9 cellular contexts compared by ENCODE assay signal in the genomic region with DNA sequence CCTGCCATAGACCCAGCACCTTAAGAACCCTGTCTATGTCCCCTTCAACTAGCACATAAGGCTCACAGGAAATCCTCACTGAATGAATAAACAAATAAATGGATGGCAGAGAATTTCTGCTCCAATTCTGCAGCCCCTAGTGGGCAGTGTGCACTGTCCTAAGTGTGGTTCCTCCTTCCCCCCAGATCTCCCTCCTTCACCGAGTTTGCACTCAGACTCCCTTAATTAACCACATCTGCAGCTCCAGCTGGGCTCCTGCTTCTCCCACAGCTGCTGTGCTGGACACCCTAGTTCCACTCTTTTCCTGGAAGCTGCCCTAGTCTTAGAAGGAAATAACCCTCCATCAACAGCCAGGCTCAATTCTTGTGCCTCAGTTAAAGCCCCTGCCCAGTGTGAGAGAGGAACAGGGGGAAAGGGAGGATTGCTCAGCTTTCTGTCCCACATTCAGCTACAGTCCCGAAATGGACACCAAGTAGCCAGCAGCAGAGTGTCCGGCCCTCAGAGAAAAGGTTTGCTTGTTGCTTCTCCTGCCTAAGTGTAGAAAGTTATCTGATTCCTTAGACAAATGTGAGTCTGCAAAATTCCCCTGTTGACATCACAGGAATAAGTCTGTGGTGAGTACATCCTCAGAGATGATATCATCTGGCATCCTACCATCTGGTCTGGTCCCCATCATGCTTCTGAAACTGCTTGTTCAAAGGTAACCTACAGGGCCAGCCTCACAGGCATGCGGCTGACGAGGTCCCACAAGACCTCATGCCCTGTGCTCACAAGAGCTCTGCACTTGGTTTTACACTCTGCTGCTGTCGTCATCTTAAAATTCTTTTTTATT. TPM values are rescaled to one million over a fixed set of nuclear protein-coding genes. Genes with fewer than 3 reads are reported as not detected.
DNase-seq lines count a peak whose midpoint lies in the region; ATAC-seq and TF ChIP-seq lines count a peak whose summit lies in the region.
"Had no signal": no experiment of that assay in that cellular context is flagged by ENCODE, and none has a peak within 500 bp of the region (broad histone marks: within the 10 kb centered on the region; RNA-seq: fewer than 3 reads in every experiment).

No MANE protein-coding gene starts in this region.

- intact Hi-C loops in CD4-positive, alpha-beta T cell (cut with DNase I, micrococcal nuclease): no loop called here
- intact Hi-C loops in vagina (cut with DNase I): no loop called here

- no peak for TF ChIP-seq POLR2A in vagina (IDR thresholded peaks at IDR 0.05)

- H3K4me1 ChIP-seq in hepatocyte (ENCODE audit: insufficient read depth) (peaks cover 8% of the 10 kb centered on the region), vagina (no peaks in the 10 kb centered on the region)

- peak; percentile 95 for ATAC-seq in CD4-positive, alpha-beta T cell (ENCODE audit: poor library complexity)
- ATAC-seq in GM18907 (IDR thresholded peaks at IDR 0.05; ENCODE audit: unreplicated experiment) (peak; percentile 66), GM18867 (IDR thresholded peaks at IDR 0.05; ENCODE audit: unreplicated experiment) (no peak), GM21576 (IDR thresholded peaks at IDR 0.05; ENCODE audit: unreplicated experiment) (no peak)
- ATAC-seq in activated T-cell treated with anti-CD3 and anti-CD28 coated beads, Interleukin-2, amount 50 U/mL, for 4 hours: peak; percentile 97

- DNase-seq in CD4-positive, alpha-beta T cell: peak in 2 of 10 experiments; percentile 24 to 46
- DNase-seq in MV-4-11 (lab: John Stamatoyannopoulos, UW) (peak; percentile 64), hepatocyte (ENCODE audit: low spot score) (peak; percentile 68), vagina (ENCODE audit: extremely low spot score in 2 of 2) (no peak)
- DNase-seq in activated T-cell treated with anti-CD3 and anti-CD28 coated beads, Interleukin-2, amount 50 U/mL, for 4 hours: peak; percentile 21

- H3K36me3 Mint-ChIP-seq in CD4-positive, alpha-beta T cell (ENCODE audit: low read depth): no peaks in the 10 kb centered on the region
- no peaks in the 10 kb centered on the region for H3K36me3 Mint-ChIP-seq in activated T-cell treated with anti-CD3 and anti-CD28 coated beads, Interleukin-2, amount 50 U/mL, for 4 hours (ENCODE audit: insufficient read depth)

- no peak overlapping the region for H3K27ac ChIP-seq in CD4-positive, alpha-beta T cell (ENCODE audit: low read depth, low read length)
- H3K27ac ChIP-seq in hepatocyte (peak overlapping the region; percentile 72), vagina (peak overlapping the region; percentile 31)

- POLR2A ChIA-PET in CD4-positive, alpha-beta T cell (lab: Charles Lee): interaction anchor here (0.6 kb wide), 1 partner anchor 482 kb away, joined by 3 read pairs; no protein-coding TSS in a partner anchor

- TF ChIP-seq CTCF in CD4-positive, alpha-beta T cell (IDR thresholded peaks at IDR 0.05): no peak
- TF ChIP-seq CTCF in hepatocyte (IDR thresholded peaks at IDR 0.05; ENCODE audit: poor library complexity): peak; percentile 47
- no peak for TF ChIP-seq CTCF in vagina (IDR thresholded peaks at IDR 0.05)

- H3K27ac Mint-ChIP-seq in CD4-positive, alpha-beta T cell: peak overlapping the region; percentile 42

- no peak overlapping the region for H3K4me3 Mint-ChIP-seq in CD4-positive, alpha-beta T cell
- H3K4me3 Mint-ChIP-seq in activated T-cell treated with anti-CD3 and anti-CD28 coated beads, Interleukin-2, amount 50 U/mL, for 4 hours: no peak overlapping the region

- peaks cover 11% of the 10 kb centered on the region for H3K4me1 Mint-ChIP-seq in CD4-positive, alpha-beta T cell (ENCODE audit: low read depth)
- peaks cover 14% of the 10 kb centered on the region for H3K4me1 Mint-ChIP-seq in activated T-cell treated with anti-CD3 and anti-CD28 coated beads, Interleukin-2, amount 50 U/mL, for 4 hours (ENCODE audit: low read depth)

- H3K27me3 ChIP-seq in CD4-positive, alpha-beta T cell (ENCODE audit: control insufficient read depth, insufficient read depth, low read length): no peaks in the 10 kb centered on the region
- no peaks in the 10 kb centered on the region for H3K27me3 ChIP-seq in hepatocyte
- H3K27me3 ChIP-seq in vagina: no peaks in the 10 kb centered on the region

- WGBS in hepatocyte (ENCODE audit: low lambda C conversion rate, missing lambda C conversion rate): 62% methylated on average over 6 of the region's 6 CpGs

- no peak overlapping the region for H2AFZ ChIP-seq in hepatocyte

- H3K36me3 ChIP-seq in hepatocyte (replicated peaks; ENCODE audit: insufficient read depth, low read depth): no peaks in the 10 kb centered on the region
- H3K36me3 ChIP-seq in vagina: no peaks in the 10 kb centered on the region

- H4K20me1 ChIP-seq in hepatocyte (ENCODE audit: insufficient read depth, poor library complexity, severe bottlenecking): no peaks in the 10 kb centered on the region

- H3K9me2 ChIP-seq in hepatocyte (replicated peaks; ENCODE audit: insufficient read depth): no peaks in the 10 kb centered on the region

- peak overlapping the region; percentile 11 for H3K4me2 ChIP-seq in hepatocyte

- H3K9me3 Mint-ChIP-seq in CD4-positive, alpha-beta T cell: no peaks in the 10 kb centered on the region
- no peaks in the 10 kb centered on the region for H3K9me3 Mint-ChIP-seq in activated T-cell treated with anti-CD3 and anti-CD28 coated beads, Interleukin-2, amount 50 U/mL, for 4 hours

- CTCF ChIA-PET in CD4-positive, alpha-beta T cell (lab: Charles Lee): interaction anchor here (1.3 kb wide), 1 partner anchor 40 kb away, joined by 3 read pairs; a partner anchor contains a TSS

- H3K4me3 ChIP-seq in hepatocyte: no peak overlapping the region
- H3K4me3 ChIP-seq in vagina: no peak overlapping the region

- no peaks in the 10 kb centered on the region for H3K27me3 Mint-ChIP-seq in CD4-positive, alpha-beta T cell
- peaks cover 2% of the 10 kb centered on the region for H3K27me3 Mint-ChIP-seq in activated T-cell treated with anti-CD3 and anti-CD28 coated beads, Interleukin-2, amount 50 U/mL, for 4 hours (ENCODE audit: low read depth)

- no peaks in the 10 kb centered on the region for H3K79me2 ChIP-seq in hepatocyte

- no peaks in the 10 kb centered on the region for H3K9me3 ChIP-seq in CD4-positive, alpha-beta T cell (ENCODE audit: control insufficient read depth, low read length)
- H3K9me3 ChIP-seq in hepatocyte (ENCODE audit: low read depth): no peaks in the 10 kb centered on the region
- no peaks in the 10 kb centered on the region for H3K9me3 ChIP-seq in vagina

RNA-seq across cellular contexts. Expression of a gene that starts 12.3 kb away (rescaled TPM):
- not detected for total RNA-seq in CD4-positive, alpha-beta T cell
- total RNA-seq in activated T-cell treated with anti-CD3 and anti-CD28 coated beads, Interleukin-2, amount 50 U/mL, for 4 hours: not detected
- total RNA-seq in hepatocyte (0.57 TPM in 1 of 2 replicates, not detected in the other), vagina (not detected)
- not detected in 2 replicates for polyA plus RNA-seq in hepatocyte
- total RNA-seq: renal cortical epithelial cell had no signal

RNA-seq across cellular contexts. Expression of a gene that starts 12.4 kb away (rescaled TPM):
- total RNA-seq in CD4-positive, alpha-beta T cell: 100 to 1,000 TPM; 103 to 105 TPM
- total RNA-seq in activated T-cell treated with anti-CD3 and anti-CD28 coated beads, Interleukin-2, amount 50 U/mL, for 4 hours: 10 to 100 TPM; 48.9 to 71.0 (median 52.1) TPM
- 52.8 and 73.3 TPM in 2 replicates for total RNA-seq in hepatocyte
- polyA plus RNA-seq in hepatocyte: 33.3 and 56.4 TPM in 2 replicates
- total RNA-seq in vagina: 42.7 TPM

RNA-seq across cellular contexts. Expression of a gene that starts 21.4 kb away (rescaled TPM):
- 10 to 100 TPM; 22.3 to 22.7 TPM for total RNA-seq in CD4-positive, alpha-beta T cell
- 1 to 10 TPM; 4.1 to 5.1 (median 4.7) TPM for total RNA-seq in activated T-cell treated with anti-CD3 and anti-CD28 coated beads, Interleukin-2, amount 50 U/mL, for 4 hours
- 7.9 and 10.3 TPM in 2 replicates for total RNA-seq in hepatocyte
- polyA plus RNA-seq in hepatocyte: 6.4 and 6.9 TPM in 2 replicates
- total RNA-seq in vagina: 10.8 TPM

RNA-seq across cellular contexts. Expression of a gene that starts 23.0 kb away (rescaled TPM):
- under 1 TPM in 1 of 2 experiments, not detected in 1; 0.14 TPM for total RNA-seq in CD4-positive, alpha-beta T cell
- 1 to 10 TPM in 1 of 3 donors, under 1 TPM in 2; 0.32 to 1.6 (median 0.41) TPM for total RNA-seq in activated T-cell treated with anti-CD3 and anti-CD28 coated beads, Interleukin-2, amount 50 U/mL, for 4 hours
- total RNA-seq in hepatocyte (0.08 TPM in 1 of 2 replicates, not detected in the other), vagina (0.74 TPM)
- polyA plus RNA-seq in hepatocyte: 0.08 and 0.21 TPM in 2 replicates
- total RNA-seq: renal cortical epithelial cell had no signal

RNA-seq across cellular contexts. Expression of a gene that starts 40.8 kb away (rescaled TPM):
- 10 to 100 TPM; 66.7 to 71.9 TPM for total RNA-seq in CD4-positive, alpha-beta T cell
- total RNA-seq in activated T-cell treated with anti-CD3 and anti-CD28 coated beads, Interleukin-2, amount 50 U/mL, for 4 hours: 100 to 1,000 TPM; 276 to 288 (median 280) TPM
- total RNA-seq in hepatocyte (71.9 and 92.1 TPM in 2 replicates), vagina (95.0 TPM)
- polyA plus RNA-seq in hepatocyte: 114 and 124 TPM in 2 replicates

Comparison
In these comparisons a context has a peak if more than half of its experiments do, and no peak if none do; other contexts are left out.
1. ATAC-seq: peak in CD4-positive, alpha-beta T cell (single experiment), GM18907 (single experiment) and activated T-cell treated with anti-CD3 and anti-CD28 coated beads, Interleukin-2, amount 50 U/mL, for 4 hours (2 of 2); none in GM18867 (single experiment) and GM21576 (single experiment).
2. DNase-seq: peak in MV-4-11 (single experiment), activated T-cell treated with anti-CD3 and anti-CD28 coated beads, Interleukin-2, amount 50 U/mL, for 4 hours (single experiment) and hepatocyte (single experiment); none in vagina (0 of 2).